In genomic region chr22:39013923-39014722, GRCh38 we compare ENCODE assay signal across 8 cellular contexts. TPM values are rescaled to one million over a fixed set of nuclear protein-coding genes. Genes with fewer than 3 reads are reported as not detected.
DNase-seq lines count a peak whose midpoint lies in the region; ATAC-seq and TF ChIP-seq lines count a peak whose summit lies in the region.

Gene APOBEC3C, plus strand, starts transcription at chr22:39014257. Its CDS starts 106 bp downstream, at chr22:39014363.

- TF ChIP-seq CTCF in GM13977 (IDR thresholded peaks at IDR 0.05; ENCODE audit: extremely low read depth, insufficient read depth, missing control alignments) = peak; percentile 23

- peak; percentile 87 for DNase-seq in GM13977 (ENCODE audit: low spot score)
- DNase-seq in NOMO-1 (lab: John Stamatoyannopoulos, UW; ENCODE audit: unreplicated experiment in 2 of 2) = peak; percentile 81 to 90
- peak; percentile 90 for DNase-seq in activated CD8-positive, alpha-beta memory T cell treated with anti-CD3 and anti-CD28 coated beads for 24 hours
- DNase-seq in middle frontal gyrus (ENCODE audit: extremely low spot score, low spot score) = peak; percentile 3
- peak; percentile 54 to 60 for DNase-seq in stimulated activated CD8-positive, alpha-beta memory T cell treated with anti-CD3 and anti-CD28 coated beads, Interleukin-4, amount 100 ng/mL, for 1 hour (ENCODE audit: low read depth in 2 of 2, low spot score in 1 of 2)
- no peak for DNase-seq in NCI-H345 (lab: John Stamatoyannopoulos, UW)

- peak; percentile 90 for ATAC-seq in HG02798 (IDR thresholded peaks at IDR 0.05; ENCODE audit: poor library complexity, unreplicated experiment)

- in situ Hi-C loops in GM13977 (cut with MboI; ENCODE audit: low pct_unique_long_range_greater_than_20kb, low sequenced_read_pairs, unreplicated experiment) = loop anchor here (25.0 kb wide), 1 partner anchor 298 kb away; the partner anchor contains the start of gene RPL3
- in situ Hi-C loops in endometrial microvascular endothelial cells (cut with HindIII; ENCODE audit: inconsistent ontology term, low pct_unique_long_range_greater_than_20kb, low sequenced_read_pairs) = no loop called here

RNA-seq across cellular contexts. Expression of gene APOBEC3C, which starts in this region (rescaled TPM):
- 20.4 TPM for total RNA-seq in endometrial microvascular endothelial cells (ENCODE audit: inconsistent ontology term)
